In the genomic region with DNA sequence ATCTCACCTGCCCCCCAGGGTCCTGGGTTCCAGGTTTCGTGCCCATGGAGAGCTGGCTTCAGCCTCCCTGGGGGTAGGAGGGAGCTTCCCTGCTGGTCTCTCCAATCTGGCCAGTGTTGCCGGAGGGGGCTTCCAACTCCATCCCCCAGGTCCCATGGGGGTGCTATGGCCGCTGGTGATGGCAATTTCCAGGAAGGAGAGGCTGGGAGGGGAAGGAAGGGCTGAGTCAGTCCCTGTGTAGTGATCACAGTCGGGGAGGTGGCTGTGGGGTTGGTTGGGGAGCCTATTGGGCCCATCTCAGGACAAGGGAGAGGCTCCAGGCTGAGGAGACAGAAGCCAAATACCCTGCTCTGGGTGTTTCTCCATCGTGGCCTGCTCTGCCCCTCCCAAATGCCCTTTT, we compare ENCODE assay signal across 24 cellular contexts. TPM values are rescaled to one million over a fixed set of nuclear protein-coding genes. Genes with fewer than 3 reads are reported as not detected.
DNase-seq lines count a peak whose midpoint lies in the region; ATAC-seq, FAIRE-seq and TF ChIP-seq lines count a peak whose summit lies in the region.
"Had no signal": no experiment of that assay in that cellular context is flagged by ENCODE, and none has a peak within 500 bp of the region (broad histone marks: within the 10 kb centered on the region; RNA-seq: fewer than 3 reads in every experiment).

No MANE protein-coding gene starts in this region.

- no peak overlapping the region for H3K14ac ChIP-seq in neuronal stem cell (ENCODE audit: low read length)

- TF ChIP-seq CTCF in liver (IDR thresholded peaks at IDR 0.05; ENCODE audit: low read depth, low read length, missing input control) (no peak), right lobe of liver (IDR thresholded peaks at IDR 0.05) (no peak), endothelial cell of umbilical vein (IDR thresholded peaks at IDR 0.05; ENCODE audit: extremely low read depth in 1 of 2, insufficient read depth in 1 of 2, low read depth in 1 of 2, low read length in 2 of 2) (no peak), sigmoid colon (IDR thresholded peaks at IDR 0.05) (no peak), progenitor cell of endocrine pancreas (IDR thresholded peaks at IDR 0.05; ENCODE audit: unreplicated experiment) (no peak)

- H3K4me1 ChIP-seq in liver (ENCODE audit: control insufficient read depth in 4 of 4, insufficient read depth in 4 of 4, low read length in 3 of 4) (peaks cover 5 to 44% (median 33%) of the 10 kb centered on the region in 4 donors), right lobe of liver (peaks cover 0 to 28% (median 10%) of the 10 kb centered on the region in 4 donors), endothelial cell of umbilical vein (ENCODE audit: control insufficient read depth, extremely low read depth, insufficient read depth, low read length) (peaks cover 23% of the 10 kb centered on the region), neuronal stem cell (ENCODE audit: control insufficient read depth in 2 of 2, insufficient read depth in 1 of 2, low read depth in 1 of 2, low read length in 2 of 2) (peaks cover 17 to 18% of the 10 kb centered on the region in 2 donors), urinary bladder (ENCODE audit: insufficient read depth) (peaks cover 2% of the 10 kb centered on the region), sigmoid colon (peaks cover 0 to 75% (median 71%) of the 10 kb centered on the region in 4 donors)

- TF ChIP-seq EP300 in sigmoid colon (IDR thresholded peaks at IDR 0.05): no peak

- no peak for DNase-seq in right lobe of liver
- DNase-seq in endothelial cell of umbilical vein (ENCODE audit: low read depth, low spot score): no peak
- DNase-seq in neuronal stem cell (ENCODE audit: low spot score): no peak
- DNase-seq in sigmoid colon: no peak
- DNase-seq in progenitor cell of endocrine pancreas (ENCODE audit: low spot score, unreplicated experiment): no peak
- DNase-seq: activated CD4-positive, alpha-beta memory T cell treated with anti-CD3 and anti-CD28 coated beads for 36 hours; activated naive CD8-positive, alpha-beta T cell treated with anti-CD3 and anti-CD28 coated beads for 36 hours; activated T-cell treated with anti-CD3 and anti-CD28 coated beads, Interleukin-2, amount 50 U/mL, for 24 hours; CD8-positive, alpha-beta memory T cell; GOT3; mesendoderm; MG63; NCI-H1694; NCI-H2227 treated with DMSO at 0.1 percent for 48 hours; RPMI8226 had no signal

- ATAC-seq in right lobe of liver (no peak), HG02840 (IDR thresholded peaks at IDR 0.05; ENCODE audit: low FRiP score, unreplicated experiment) (no peak)
- ATAC-seq: HepG2, T-cell had no signal

- no peak overlapping the region for H2BK5ac ChIP-seq in neuronal stem cell (ENCODE audit: low read length)

- H3K4me2 ChIP-seq in endothelial cell of umbilical vein (ENCODE audit: insufficient read depth, low read length) (peak overlapping the region; percentile 15), neuronal stem cell (ENCODE audit: insufficient read depth, low read length, poor library complexity, severe bottlenecking) (no peak overlapping the region)

- peak overlapping the region; percentile 31 to 37 for H3K27ac ChIP-seq in liver (ENCODE audit: low read depth in 1 of 2, low read length in 2 of 2)
- H3K27ac ChIP-seq in right lobe of liver: no peak overlapping the region
- peak overlapping the region; percentile 52 for H3K27ac ChIP-seq in endothelial cell of umbilical vein (ENCODE audit: insufficient read depth, low read depth, low read length)
- H3K27ac ChIP-seq in neuronal stem cell (replicated peaks; ENCODE audit: low read length): no peak overlapping the region
- H3K27ac ChIP-seq in urinary bladder (ENCODE audit: low read depth): peak overlapping the region; percentile 60
- H3K27ac ChIP-seq in sigmoid colon: peak overlapping the region in 2 of 4 donors; percentile 27 to 51
- H3K27ac ChIP-seq: prostate gland had no signal

- H3K9me3 Mint-ChIP-seq in progenitor cell of endocrine pancreas (ENCODE audit: low read depth): no peaks in the 10 kb centered on the region
- H3K9me3 Mint-ChIP-seq: activated CD4-positive, alpha-beta memory T cell treated with anti-CD3 and anti-CD28 coated beads for 36 hours; activated naive CD8-positive, alpha-beta T cell treated with anti-CD3 and anti-CD28 coated beads for 36 hours; activated T-cell treated with anti-CD3 and anti-CD28 coated beads, Interleukin-2, amount 50 U/mL, for 24 hours; CD8-positive, alpha-beta memory T cell; natural killer cell treated with Interleukin-12 subunit alpha and Interleukin-12 subunit beta and Interleukin-15 and Interleukin-18, amount 100 ng/mL, for 72 hours; T-cell; type B pancreatic cell had no signal

- no peak overlapping the region for H3K4ac ChIP-seq in neuronal stem cell (ENCODE audit: low read length)

- no peak overlapping the region for H2BK120ac ChIP-seq in neuronal stem cell (ENCODE audit: low read depth, low read length)

- no peak overlapping the region for H4K91ac ChIP-seq in neuronal stem cell (ENCODE audit: low read depth, low read length, poor library complexity)

- H2AFZ ChIP-seq in endothelial cell of umbilical vein (ENCODE audit: low read depth, low read length) (no peak overlapping the region), neuronal stem cell (ENCODE audit: low read length) (no peak overlapping the region)

- H3K4me1 Mint-ChIP-seq in progenitor cell of endocrine pancreas (ENCODE audit: low read depth): peaks cover 26% of the 10 kb centered on the region
- H3K4me1 Mint-ChIP-seq: activated naive CD8-positive, alpha-beta T cell treated with anti-CD3 and anti-CD28 coated beads for 36 hours had no signal

- no peak for TF ChIP-seq POLR2A in right lobe of liver (IDR thresholded peaks at IDR 0.05)
- no peak for TF ChIP-seq POLR2A in endothelial cell of umbilical vein (IDR thresholded peaks at IDR 0.05; ENCODE audit: low read depth, low read length)
- no peak for TF ChIP-seq POLR2A in sigmoid colon (IDR thresholded peaks at IDR 0.05)

- no peak overlapping the region for H2BK15ac ChIP-seq in neuronal stem cell (ENCODE audit: low read length)

- H4K8ac ChIP-seq in neuronal stem cell (ENCODE audit: low read depth, low read length): no peak overlapping the region

- dilution Hi-C loops in endothelial cell of umbilical vein (cut with MboI; ENCODE audit: extremely low pct_ligation_motif_present, low sequenced_read_pairs): no loop called here

- H3K36me3 ChIP-seq in liver (ENCODE audit: control insufficient read depth in 4 of 4, insufficient read depth in 3 of 4, low read depth in 1 of 4, low read length in 3 of 4): no peaks in the 10 kb centered on the region
- H3K36me3 ChIP-seq in right lobe of liver: no peaks in the 10 kb centered on the region
- H3K36me3 ChIP-seq in endothelial cell of umbilical vein (ENCODE audit: control insufficient read depth in 2 of 2, extremely low read depth in 1 of 2, insufficient read depth in 2 of 2, low read length in 2 of 2): no peaks in the 10 kb centered on the region
- H3K36me3 ChIP-seq in neuronal stem cell (replicated peaks in 1 of 2; ENCODE audit: control insufficient read depth in 2 of 2, insufficient read depth in 2 of 2, low read length in 2 of 2): peaks cover 6 to 18% of the 10 kb centered on the region in 2 donors
- no peaks in the 10 kb centered on the region for H3K36me3 ChIP-seq in urinary bladder (ENCODE audit: insufficient read depth)
- H3K36me3 ChIP-seq in sigmoid colon: no peaks in the 10 kb centered on the region
- H3K36me3 ChIP-seq: MG63, prostate gland had no signal

- CTCF ChIA-PET in endothelial cell of umbilical vein (lab: Charles Lee): interaction anchor here (0.8 to 2.5 kb wide), 5 partner anchors 15 to 35 kb away, joined by 3 to 17 read pairs (median 4); no protein-coding TSS in a partner anchor

- H3K9me1 ChIP-seq in endothelial cell of umbilical vein (replicated peaks; ENCODE audit: control insufficient read depth, extremely low read depth, insufficient read depth, low read length): no peaks in the 10 kb centered on the region

- WGBS in liver: 81% methylated on average over 5 of the region's 5 CpGs
- WGBS in right lobe of liver (ENCODE audit: insufficient coverage, low coverage, low lambda C conversion rate, missing lambda C conversion rate): 81% methylated on average over 3 of the region's 5 CpGs
- WGBS in neuronal stem cell (ENCODE audit: extremely low coverage in 2 of 2, insufficient read length in 2 of 2, insufficient replicate concordance in 1 of 2), 2 donors: no CpG with 5 or more reads among the region's 5 CpGs
- 68% methylated on average over 5 of the region's 5 CpGs for WGBS in urinary bladder
- 59 to 65% methylated on average over 5 of the region's 5 CpGs for WGBS in sigmoid colon, 2 donors

- H3K79me2 ChIP-seq in endothelial cell of umbilical vein (ENCODE audit: control insufficient read depth, insufficient read depth, low read length): peaks cover 7% of the 10 kb centered on the region

- H3K27me3 ChIP-seq in liver (ENCODE audit: control insufficient read depth in 4 of 4, insufficient read depth in 4 of 4, low read length in 3 of 4) (no peaks in the 10 kb centered on the region), right lobe of liver (no peaks in the 10 kb centered on the region), endothelial cell of umbilical vein (ENCODE audit: control insufficient read depth in 2 of 2, insufficient read depth in 2 of 2, low read length in 2 of 2) (no peaks in the 10 kb centered on the region), neuronal stem cell (ENCODE audit: control insufficient read depth in 3 of 3, insufficient read depth in 3 of 3, low read depth in 1 of 3, low read length in 3 of 3) (peaks cover 0 to 6% (median 0%) of the 10 kb centered on the region in 3 experiments), sigmoid colon (no peaks in the 10 kb centered on the region)
- H3K27me3 ChIP-seq: MG63 had no signal

- BruUV-seq in endothelial cell of umbilical vein (replicated peaks; lab: Mats Ljungman, UMichigan): no TSS peak

- H3K4me3 ChIP-seq in liver (ENCODE audit: low read depth in 1 of 3, low read length in 3 of 3) (no peak overlapping the region), right lobe of liver (no peak overlapping the region), endothelial cell of umbilical vein (replicated peaks in 1 of 3; ENCODE audit: insufficient read depth in 1 of 3, low read depth in 1 of 3, low read length in 3 of 3) (no peak overlapping the region), neuronal stem cell (ENCODE audit: low read length in 2 of 2) (no peak overlapping the region), urinary bladder (ENCODE audit: low read depth, low read length) (no peak overlapping the region), sigmoid colon (no peak overlapping the region)
- H3K4me3 ChIP-seq: MG63, prostate gland had no signal

- peaks cover 1% of the 10 kb centered on the region for H3K36me3 Mint-ChIP-seq in progenitor cell of endocrine pancreas (ENCODE audit: insufficient read depth)
- H3K36me3 Mint-ChIP-seq: CD8-positive, alpha-beta memory T cell; natural killer cell treated with Interleukin-12 subunit alpha and Interleukin-12 subunit beta and Interleukin-15 and Interleukin-18, amount 100 ng/mL, for 72 hours; T-cell had no signal

- TF ChIP-seq RAD21 in liver (IDR thresholded peaks at IDR 0.05): no peak

- POLR2A ChIA-PET in endothelial cell of umbilical vein (lab: Charles Lee): interaction anchor here (0.7 to 1.2 kb wide), 2 partner anchors 34 to 199 kb away, joined by 3 to 4 read pairs; no protein-coding TSS in a partner anchor

- peak; percentile 61 for FAIRE-seq in endothelial cell of umbilical vein (lab: Jason Lieb, UNC)
- FAIRE-seq: HepG2 had no signal

- no peak overlapping the region for H2BK12ac ChIP-seq in neuronal stem cell (ENCODE audit: low read length)

- intact Hi-C loops in right lobe of liver (cut with DNase I): no loop called here
- intact Hi-C loops in endothelial cell of umbilical vein (cut with micrococcal nuclease): no loop called here
- intact Hi-C loops in sigmoid colon (cut with DNase I): no loop called here

- H3K27me3 Mint-ChIP-seq in progenitor cell of endocrine pancreas: peaks cover 27% of the 10 kb centered on the region
- H3K27me3 Mint-ChIP-seq: brain had no signal

- no peaks in the 10 kb centered on the region for H4K20me1 ChIP-seq in endothelial cell of umbilical vein (replicated peaks; ENCODE audit: control insufficient read depth, extremely low read depth, insufficient read depth, low read length)

- no peak overlapping the region for H3K18ac ChIP-seq in neuronal stem cell (ENCODE audit: low read length)

- no peak overlapping the region for H3K27ac Mint-ChIP-seq in progenitor cell of endocrine pancreas
- H3K27ac Mint-ChIP-seq: activated CD4-positive, alpha-beta memory T cell treated with anti-CD3 and anti-CD28 coated beads for 36 hours; activated naive CD8-positive, alpha-beta T cell treated with anti-CD3 and anti-CD28 coated beads for 36 hours; activated T-cell treated with anti-CD3 and anti-CD28 coated beads, Interleukin-2, amount 50 U/mL, for 24 hours; brain; CD8-positive, alpha-beta memory T cell; natural killer cell treated with Interleukin-12 subunit alpha and Interleukin-12 subunit beta and Interleukin-15 and Interleukin-18, amount 100 ng/mL, for 72 hours; T-cell; type B pancreatic cell had no signal

- no peak overlapping the region for H3K9ac ChIP-seq in liver (ENCODE audit: low read depth in 1 of 2, low read length in 2 of 2)
- no peak overlapping the region for H3K9ac ChIP-seq in endothelial cell of umbilical vein (replicated peaks; ENCODE audit: extremely low read depth, insufficient read depth, low read length)
- H3K9ac ChIP-seq in neuronal stem cell (ENCODE audit: low read depth, low read length, poor library complexity): no peak overlapping the region

- H3K9me3 ChIP-seq in liver (ENCODE audit: control insufficient read depth in 4 of 4, low read length in 3 of 4) (no peaks in the 10 kb centered on the region), right lobe of liver (no peaks in the 10 kb centered on the region), endothelial cell of umbilical vein (replicated peaks; ENCODE audit: control insufficient read depth, insufficient read depth, low read length) (no peaks in the 10 kb centered on the region), neuronal stem cell (replicated peaks in 1 of 2; ENCODE audit: control insufficient read depth in 2 of 2, insufficient read depth in 1 of 2, low read depth in 1 of 2, low read length in 2 of 2) (peaks cover 0 to 2% of the 10 kb centered on the region in 2 donors), sigmoid colon (no peaks in the 10 kb centered on the region)
- H3K9me3 ChIP-seq: MG63, prostate gland had no signal

- H3K79me1 ChIP-seq in neuronal stem cell (ENCODE audit: low read depth, low read length): peaks cover 2% of the 10 kb centered on the region

- H3K23ac ChIP-seq in neuronal stem cell (ENCODE audit: low read depth, low read length, poor library complexity): peak overlapping the region; percentile 52

- H2AK5ac ChIP-seq in neuronal stem cell (ENCODE audit: low read depth, low read length): no peak overlapping the region

- no peak overlapping the region for H3K4me3 Mint-ChIP-seq in progenitor cell of endocrine pancreas (ENCODE audit: low read depth)
- H3K4me3 Mint-ChIP-seq: activated CD4-positive, alpha-beta memory T cell treated with anti-CD3 and anti-CD28 coated beads for 36 hours; activated naive CD8-positive, alpha-beta T cell treated with anti-CD3 and anti-CD28 coated beads for 36 hours; activated T-cell treated with anti-CD3 and anti-CD28 coated beads, Interleukin-2, amount 50 U/mL, for 24 hours; brain; CD8-positive, alpha-beta memory T cell; natural killer cell treated with Interleukin-12 subunit alpha and Interleukin-12 subunit beta and Interleukin-15 and Interleukin-18, amount 100 ng/mL, for 72 hours; T-cell; type B pancreatic cell had no signal

RNA-seq across cellular contexts. Expression of gene CDC42EP2, which starts 5.7 kb away (rescaled TPM):
- total RNA-seq in liver (1 to 10 TPM; 1.9 to 3.4 TPM), right lobe of liver (1 to 10 TPM in 4 of 6 experiments, under 1 TPM in 2; 0.55 to 3.4 (median 2.3) TPM), endothelial cell of umbilical vein (23.4 and 23.9 TPM in 2 replicates), urinary bladder (17.6 TPM), sigmoid colon (10 to 100 TPM; 11.0 to 29.1 (median 16.5) TPM), progenitor cell of endocrine pancreas (5.3 and 5.9 TPM in 2 replicates)
- polyA plus RNA-seq in liver (1 to 10 TPM; 1.8 to 2.0 TPM), endothelial cell of umbilical vein (26.4 and 33.3 TPM in 2 replicates), urinary bladder (30.1 TPM), sigmoid colon (10 to 100 TPM in 2 of 3 donors, 1 to 10 TPM in 1; 8.8 to 15.0 (median 11.4) TPM)
- 12.0 and 17.4 TPM in 2 replicates for polyA plus RNA-seq in endothelial cell of umbilical vein (2011; cell fraction: cytosol; rRNA removed)
- polyA plus RNA-seq in endothelial cell of umbilical vein (2011; cell fraction: nucleus; rRNA removed): 17.2 and 17.9 TPM in 2 replicates
- 33.6 and 38.1 TPM in 2 replicates for polyA plus RNA-seq in endothelial cell of umbilical vein (2012)
- 21.1 and 29.8 TPM in 2 replicates for polyA minus RNA-seq in endothelial cell of umbilical vein
- polyA minus RNA-seq in endothelial cell of umbilical vein (2011; cell fraction: cytosol; rRNA and poly(A)+ RNA removed): 12.0 TPM
- 35.3 and 46.4 TPM in 2 replicates for polyA minus RNA-seq in endothelial cell of umbilical vein (2011; cell fraction: nucleus; rRNA and poly(A)+ RNA removed)
- polyA plus RNA-seq in neuronal stem cell (2013, experiment 1 of 2): 1.4 TPM
- polyA plus RNA-seq in neuronal stem cell (2013, experiment 2 of 2): 1.6 TPM
- polyA plus RNA-seq: CD8-positive, alpha-beta memory T cell had no signal

RNA-seq across cellular contexts. Expression of gene DPF2, which starts 24.6 kb away (rescaled TPM):
- 10 to 100 TPM; 12.8 to 14.8 TPM for total RNA-seq in liver
- polyA plus RNA-seq in liver: 10 to 100 TPM in 1 of 2 donors, 1 to 10 TPM in 1; 9.2 to 10.0 TPM
- 10 to 100 TPM; 11.1 to 21.7 (median 19.4) TPM for total RNA-seq in right lobe of liver
- 48.9 and 58.7 TPM in 2 replicates for total RNA-seq in endothelial cell of umbilical vein
- 62.2 and 73.3 TPM in 2 replicates for polyA plus RNA-seq in endothelial cell of umbilical vein
- polyA plus RNA-seq in endothelial cell of umbilical vein (2011; cell fraction: cytosol; rRNA removed): 45.6 and 53.3 TPM in 2 replicates
- polyA plus RNA-seq in endothelial cell of umbilical vein (2011; cell fraction: nucleus; rRNA removed): 72.4 and 84.8 TPM in 2 replicates
- 44.0 and 45.5 TPM in 2 replicates for polyA plus RNA-seq in endothelial cell of umbilical vein (2012)
- polyA minus RNA-seq in endothelial cell of umbilical vein: 45.6 and 51.2 TPM in 2 replicates
- 22.1 TPM for polyA minus RNA-seq in endothelial cell of umbilical vein (2011; cell fraction: cytosol; rRNA and poly(A)+ RNA removed)
- 35.2 and 36.0 TPM in 2 replicates for polyA minus RNA-seq in endothelial cell of umbilical vein (2011; cell fraction: nucleus; rRNA and poly(A)+ RNA removed)
- polyA plus RNA-seq in neuronal stem cell (2013, experiment 1 of 2): 78.6 TPM
- 77.3 TPM for polyA plus RNA-seq in neuronal stem cell (2013, experiment 2 of 2)
- total RNA-seq in urinary bladder: 29.3 TPM
- polyA plus RNA-seq in urinary bladder: 55.2 TPM
- 10 to 100 TPM; 28.5 to 51.2 (median 40.5) TPM for total RNA-seq in sigmoid colon
- polyA plus RNA-seq in sigmoid colon: 10 to 100 TPM; 13.8 to 25.4 (median 14.1) TPM
- total RNA-seq in progenitor cell of endocrine pancreas: 81.9 and 96.5 TPM in 2 replicates

RNA-seq across cellular contexts. Expression of gene TIGD3, which starts 45.5 kb away (rescaled TPM):
- total RNA-seq in liver (under 1 TPM; 0.17 to 0.33 TPM), right lobe of liver (under 1 TPM in 3 of 6 experiments, not detected in 3; 0.10 to 0.28 (median 0.20) TPM), endothelial cell of umbilical vein (0.27 TPM in 1 of 2 replicates, not detected in the other), urinary bladder (0.11 TPM), sigmoid colon (under 1 TPM in 3 of 4 donors, not detected in 1; 0.14 to 0.36 (median 0.33) TPM), progenitor cell of endocrine pancreas (3.0 and 3.8 TPM in 2 replicates)
- polyA plus RNA-seq in liver (under 1 TPM in 1 of 2 donors, not detected in 1; 0.08 TPM), endothelial cell of umbilical vein (0.18 TPM in 2 replicates), urinary bladder (0.16 TPM), sigmoid colon (under 1 TPM in 2 of 3 donors, not detected in 1; 0.69 to 0.96 TPM)
- 0.13 TPM in 2 replicates for polyA plus RNA-seq in endothelial cell of umbilical vein (2011; cell fraction: cytosol; rRNA removed)
- polyA plus RNA-seq in endothelial cell of umbilical vein (2011; cell fraction: nucleus; rRNA removed): 0.41 and 0.43 TPM in 2 replicates
- 0.16 and 0.19 TPM in 2 replicates for polyA plus RNA-seq in endothelial cell of umbilical vein (2012)
- polyA minus RNA-seq in endothelial cell of umbilical vein: 0.15 TPM in 1 of 2 replicates, not detected in the other
- polyA minus RNA-seq in endothelial cell of umbilical vein (2011; cell fraction: cytosol; rRNA and poly(A)+ RNA removed): 0.92 TPM
- polyA minus RNA-seq in endothelial cell of umbilical vein (2011; cell fraction: nucleus; rRNA and poly(A)+ RNA removed): not detected in 2 replicates
- polyA plus RNA-seq in neuronal stem cell (2013, experiment 1 of 2): 1.8 TPM
- polyA plus RNA-seq in neuronal stem cell (2013, experiment 2 of 2): 1.6 TPM

RNA-seq across cellular contexts. Expression of gene POLA2, which starts 47.2 kb away (rescaled TPM):
- total RNA-seq in liver (1 to 10 TPM; 4.9 to 6.1 TPM), right lobe of liver (1 to 10 TPM; 1.8 to 8.4 (median 3.5) TPM), endothelial cell of umbilical vein (24.0 and 25.4 TPM in 2 replicates), urinary bladder (10.3 TPM), sigmoid colon (1 to 10 TPM; 3.6 to 8.8 (median 4.8) TPM), progenitor cell of endocrine pancreas (24.4 and 27.4 TPM in 2 replicates)
- polyA plus RNA-seq in liver (1 to 10 TPM; 1.5 TPM), endothelial cell of umbilical vein (30.0 and 36.2 TPM in 2 replicates), urinary bladder (10.7 TPM), sigmoid colon (10 to 100 TPM in 1 of 3 donors, 1 to 10 TPM in 2; 4.6 to 13.4 (median 5.4) TPM)
- polyA plus RNA-seq in endothelial cell of umbilical vein (2011; cell fraction: cytosol; rRNA removed): 25.5 and 28.6 TPM in 2 replicates
- polyA plus RNA-seq in endothelial cell of umbilical vein (2011; cell fraction: nucleus; rRNA removed): 40.1 and 48.1 TPM in 2 replicates
- 13.7 and 21.1 TPM in 2 replicates for polyA plus RNA-seq in endothelial cell of umbilical vein (2012)
- polyA minus RNA-seq in endothelial cell of umbilical vein: 31.0 and 41.0 TPM in 2 replicates
- polyA minus RNA-seq in endothelial cell of umbilical vein (2011; cell fraction: cytosol; rRNA and poly(A)+ RNA removed): 51.4 TPM
- 19.8 and 37.0 TPM in 2 replicates for polyA minus RNA-seq in endothelial cell of umbilical vein (2011; cell fraction: nucleus; rRNA and poly(A)+ RNA removed)
- polyA plus RNA-seq in neuronal stem cell (2013, experiment 1 of 2): 13.5 TPM
- polyA plus RNA-seq in neuronal stem cell (2013, experiment 2 of 2): 13.4 TPM

Comparison
In these comparisons a context has a peak if more than half of its experiments do, and no peak if none do; other contexts are left out.
1. H3K27ac ChIP-seq: peak in liver (2 of 2), endothelial cell of umbilical vein (single experiment) and urinary bladder (single experiment); none in right lobe of liver (0 of 3) and neuronal stem cell (single experiment).